2 cellular contexts compared by ENCODE assay signal in the genomic region with DNA sequence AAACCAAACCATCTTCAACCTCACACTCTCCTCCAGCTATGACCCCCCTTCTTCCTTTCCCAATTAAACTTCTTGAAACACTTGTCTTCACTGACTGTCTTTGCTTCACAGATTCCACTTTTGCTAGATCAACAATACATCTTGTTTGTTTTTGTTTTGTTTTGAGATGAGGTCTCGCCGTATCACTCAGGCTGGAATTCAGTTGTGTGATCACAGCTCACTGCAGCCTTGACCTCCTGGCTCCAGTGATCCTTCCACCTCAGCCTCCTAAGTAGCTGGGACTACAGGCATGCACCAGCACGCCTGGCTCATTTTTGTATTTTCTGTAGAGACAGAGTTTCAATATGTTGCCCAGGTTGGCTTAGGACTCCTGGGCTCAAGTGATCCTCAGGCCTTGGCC.
TF ChIP-seq lines count a peak whose summit lies in the region.

No MANE protein-coding gene starts in this region.

TF ChIP-seq in HepG2, 621 proteins besides CTCF, POLR2A, EP300 and RAD21:
- TF ChIP-seq, protein P1, sequence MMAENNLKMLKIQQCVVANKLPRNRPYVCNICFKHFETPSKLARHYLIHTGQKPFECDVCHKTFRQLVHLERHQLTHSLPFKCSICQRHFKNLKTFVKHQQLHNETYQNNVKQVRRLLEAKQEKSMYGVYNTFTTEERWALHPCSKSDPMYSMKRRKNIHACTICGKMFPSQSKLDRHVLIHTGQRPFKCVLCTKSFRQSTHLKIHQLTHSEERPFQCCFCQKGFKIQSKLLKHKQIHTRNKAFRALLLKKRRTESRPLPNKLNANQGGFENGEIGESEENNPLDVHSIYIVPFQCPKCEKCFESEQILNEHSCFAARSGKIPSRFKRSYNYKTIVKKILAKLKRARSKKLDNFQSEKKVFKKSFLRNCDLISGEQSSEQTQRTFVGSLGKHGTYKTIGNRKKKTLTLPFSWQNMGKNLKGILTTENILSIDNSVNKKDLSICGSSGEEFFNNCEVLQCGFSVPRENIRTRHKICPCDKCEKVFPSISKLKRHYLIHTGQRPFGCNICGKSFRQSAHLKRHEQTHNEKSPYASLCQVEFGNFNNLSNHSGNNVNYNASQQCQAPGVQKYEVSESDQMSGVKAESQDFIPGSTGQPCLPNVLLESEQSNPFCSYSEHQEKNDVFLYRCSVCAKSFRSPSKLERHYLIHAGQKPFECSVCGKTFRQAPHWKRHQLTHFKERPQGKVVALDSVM (CRISPR knock-in tag; IDR thresholded peaks at IDR 0.05), result peak; percentile 88
- TF ChIP-seq HIVEP1 (CRISPR knock-in tag; IDR thresholded peaks at IDR 0.05) (no peak), NR2F6 (IDR thresholded peaks at IDR 0.05) (no peak), NR2F6 (CRISPR knock-in tag; IDR thresholded peaks at IDR 0.05) (peak; percentile 72), SMAD1 (CRISPR knock-in tag; IDR thresholded peaks at IDR 0.05; ENCODE audit: borderline replicate concordance, low read depth) (no peak), ZNF674 (CRISPR knock-in tag; IDR thresholded peaks at IDR 0.05; ENCODE audit: low read depth) (no peak), RARA (CRISPR knock-in tag; IDR thresholded peaks at IDR 0.05) (0 out of 2 replicates have a peak, but pooled peaks have one; percentile 23), NONO (IDR thresholded peaks at IDR 0.05) (no peak), NONO (CRISPR knock-in tag; conservative IDR thresholded peaks at IDR 0.05) (no peak), CENPT (CRISPR knock-in tag; IDR thresholded peaks at IDR 0.05; ENCODE audit: low read depth) (no peak), ZNF382 (CRISPR knock-in tag; IDR thresholded peaks at IDR 0.05; ENCODE audit: borderline replicate concordance) (no peak), SAP130 (CRISPR knock-in tag; IDR thresholded peaks at IDR 0.05; ENCODE audit: low read depth) (0 out of 2 replicates have a peak, but pooled peaks have one; percentile 14), TAF15 (IDR thresholded peaks at IDR 0.05; ENCODE audit: low read depth, low read length, poor library complexity, severe bottlenecking) (no peak), TEAD3 (CRISPR knock-in tag; optimal IDR thresholded peaks at IDR 0.05; ENCODE audit: borderline replicate concordance) (peak; percentile 32), SOX5 (CRISPR knock-in tag; IDR thresholded peaks at IDR 0.05; ENCODE audit: borderline replicate concordance) (peak; percentile 24; the same call in 1 of the 2 replicates)
- TF ChIP-seq, protein P2, sequence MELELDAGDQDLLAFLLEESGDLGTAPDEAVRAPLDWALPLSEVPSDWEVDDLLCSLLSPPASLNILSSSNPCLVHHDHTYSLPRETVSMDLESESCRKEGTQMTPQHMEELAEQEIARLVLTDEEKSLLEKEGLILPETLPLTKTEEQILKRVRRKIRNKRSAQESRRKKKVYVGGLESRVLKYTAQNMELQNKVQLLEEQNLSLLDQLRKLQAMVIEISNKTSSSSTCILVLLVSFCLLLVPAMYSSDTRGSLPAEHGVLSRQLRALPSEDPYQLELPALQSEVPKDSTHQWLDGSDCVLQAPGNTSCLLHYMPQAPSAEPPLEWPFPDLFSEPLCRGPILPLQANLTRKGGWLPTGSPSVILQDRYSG (CRISPR knock-in tag; IDR thresholded peaks at IDR 0.05), result no peak
- TF ChIP-seq, protein P3, sequence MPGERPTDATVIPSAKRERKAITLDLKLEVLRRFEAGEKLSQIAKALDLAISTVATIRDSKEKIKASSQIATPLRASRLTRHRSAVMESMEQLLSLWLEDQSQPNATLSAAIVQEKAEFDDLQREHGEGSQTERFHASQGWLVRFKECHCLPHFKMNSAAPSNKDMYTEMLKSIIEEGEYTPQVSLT (CRISPR knock-in tag; IDR thresholded peaks at IDR 0.05; ENCODE audit: borderline replicate concordance, low read depth), result no peak
- TF ChIP-seq, protein P4, sequence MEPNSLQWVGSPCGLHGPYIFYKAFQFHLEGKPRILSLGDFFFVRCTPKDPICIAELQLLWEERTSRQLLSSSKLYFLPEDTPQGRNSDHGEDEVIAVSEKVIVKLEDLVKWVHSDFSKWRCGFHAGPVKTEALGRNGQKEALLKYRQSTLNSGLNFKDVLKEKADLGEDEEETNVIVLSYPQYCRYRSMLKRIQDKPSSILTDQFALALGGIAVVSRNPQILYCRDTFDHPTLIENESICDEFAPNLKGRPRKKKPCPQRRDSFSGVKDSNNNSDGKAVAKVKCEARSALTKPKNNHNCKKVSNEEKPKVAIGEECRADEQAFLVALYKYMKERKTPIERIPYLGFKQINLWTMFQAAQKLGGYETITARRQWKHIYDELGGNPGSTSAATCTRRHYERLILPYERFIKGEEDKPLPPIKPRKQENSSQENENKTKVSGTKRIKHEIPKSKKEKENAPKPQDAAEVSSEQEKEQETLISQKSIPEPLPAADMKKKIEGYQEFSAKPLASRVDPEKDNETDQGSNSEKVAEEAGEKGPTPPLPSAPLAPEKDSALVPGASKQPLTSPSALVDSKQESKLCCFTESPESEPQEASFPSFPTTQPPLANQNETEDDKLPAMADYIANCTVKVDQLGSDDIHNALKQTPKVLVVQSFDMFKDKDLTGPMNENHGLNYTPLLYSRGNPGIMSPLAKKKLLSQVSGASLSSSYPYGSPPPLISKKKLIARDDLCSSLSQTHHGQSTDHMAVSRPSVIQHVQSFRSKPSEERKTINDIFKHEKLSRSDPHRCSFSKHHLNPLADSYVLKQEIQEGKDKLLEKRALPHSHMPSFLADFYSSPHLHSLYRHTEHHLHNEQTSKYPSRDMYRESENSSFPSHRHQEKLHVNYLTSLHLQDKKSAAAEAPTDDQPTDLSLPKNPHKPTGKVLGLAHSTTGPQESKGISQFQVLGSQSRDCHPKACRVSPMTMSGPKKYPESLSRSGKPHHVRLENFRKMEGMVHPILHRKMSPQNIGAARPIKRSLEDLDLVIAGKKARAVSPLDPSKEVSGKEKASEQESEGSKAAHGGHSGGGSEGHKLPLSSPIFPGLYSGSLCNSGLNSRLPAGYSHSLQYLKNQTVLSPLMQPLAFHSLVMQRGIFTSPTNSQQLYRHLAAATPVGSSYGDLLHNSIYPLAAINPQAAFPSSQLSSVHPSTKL (CRISPR knock-in tag; IDR thresholded peaks at IDR 0.05), result 0 out of 2 replicates have a peak, but pooled peaks have one; percentile 12

TF ChIP-seq in K562, 482 proteins besides CTCF, POLR2A, EP300 and RAD21:
- TF ChIP-seq RBM14 (IDR thresholded peaks at IDR 0.05; ENCODE audit: borderline replicate concordance, insufficient read depth, low read depth, low read length), result no peak
- no peak for TF ChIP-seq ZNF780A (CRISPR knock-in tag; IDR thresholded peaks at IDR 0.05)
- TF ChIP-seq RBM17 (IDR thresholded peaks at IDR 0.05; ENCODE audit: borderline replicate concordance, low read depth, low read length), result no peak
- TF ChIP-seq SMARCC2 (IDR thresholded peaks at IDR 0.05; ENCODE audit: low read depth), result no peak
- TF ChIP-seq L3MBTL2 (IDR thresholded peaks at IDR 0.05), result no peak
- TF ChIP-seq, protein P5, sequence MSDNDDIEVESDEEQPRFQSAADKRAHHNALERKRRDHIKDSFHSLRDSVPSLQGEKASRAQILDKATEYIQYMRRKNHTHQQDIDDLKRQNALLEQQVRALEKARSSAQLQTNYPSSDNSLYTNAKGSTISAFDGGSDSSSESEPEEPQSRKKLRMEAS (CRISPR knock-in tag; IDR thresholded peaks at IDR 0.05), result no peak
